ENCODE assay signal across 25 cellular contexts in the genomic region with DNA sequence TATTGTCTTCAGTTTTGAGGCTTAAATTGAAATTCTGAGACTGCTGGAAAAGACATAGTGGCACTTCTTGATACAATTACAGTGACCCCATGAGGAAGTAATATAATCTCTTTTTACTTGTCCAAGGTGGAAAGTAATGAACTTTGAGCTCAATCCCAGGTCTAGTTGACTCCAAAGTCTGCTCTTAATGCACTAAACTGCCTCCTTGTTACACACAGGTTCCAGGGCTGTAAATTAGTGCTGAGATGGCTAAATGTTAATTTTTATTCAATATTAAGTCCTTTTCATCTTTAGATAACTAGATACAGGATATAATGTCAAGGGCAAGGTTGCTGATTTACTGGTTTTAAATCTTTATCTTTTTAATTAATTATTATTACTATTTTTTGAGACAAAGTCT. TPM values are rescaled to one million over a fixed set of nuclear protein-coding genes. Genes with fewer than 3 reads are reported as not detected.
DNase-seq lines count a peak whose midpoint lies in the region; ATAC-seq, FAIRE-seq and TF ChIP-seq lines count a peak whose summit lies in the region.
"Had no signal": no experiment of that assay in that cellular context is flagged by ENCODE, and none has a peak within 500 bp of the region (broad histone marks: within the 10 kb centered on the region; RNA-seq: fewer than 3 reads in every experiment).

No MANE protein-coding gene starts in this region.

- peak overlapping the region; percentile 15 for H3K27ac Mint-ChIP-seq in activated naive CD8-positive, alpha-beta T cell treated with anti-CD3 and anti-CD28 coated beads, Interleukin-2, amount 10 ng/mL, durations not matched to agents 7 days and 5 days
- no peak overlapping the region for H3K27ac Mint-ChIP-seq in activated naive CD8-positive, alpha-beta T cell treated with anti-CD3 and anti-CD28 coated beads for 36 hours

- no peaks in the 10 kb centered on the region for H3K9me3 ChIP-seq in RWPE2 (ENCODE audit: severe bottlenecking)
- H3K9me3 ChIP-seq in transverse colon = no peaks in the 10 kb centered on the region
- H3K9me3 ChIP-seq: lower lobe of right lung, Peyer's patch, vagina had no signal

- no peaks in the 10 kb centered on the region for H3K9me3 Mint-ChIP-seq in activated naive CD8-positive, alpha-beta T cell treated with anti-CD3 and anti-CD28 coated beads, Interleukin-2, amount 10 ng/mL, durations not matched to agents 7 days and 5 days
- H3K9me3 Mint-ChIP-seq in activated naive CD8-positive, alpha-beta T cell treated with anti-CD3 and anti-CD28 coated beads for 36 hours = no peaks in the 10 kb centered on the region

- TF ChIP-seq CTCF in RWPE2 (IDR thresholded peaks at IDR 0.05; ENCODE audit: poor library complexity, severe bottlenecking) (no peak), transverse colon (IDR thresholded peaks at IDR 0.05) (no peak)

- FAIRE-seq in urothelium cell line (lab: Jason Lieb, UNC) = no peak
- FAIRE-seq: D721Med, H1 had no signal

- POLR2A ChIA-PET in activated naive CD8-positive, alpha-beta T cell treated with anti-CD3 and anti-CD28 coated beads, Interleukin-2, amount 10 ng/mL, durations not matched to agents 7 days and 5 days (lab: Charles Lee) = no interaction called here

- TF ChIP-seq POLR2A in transverse colon (IDR thresholded peaks at IDR 0.05) = no peak

- H3K4me3 Mint-ChIP-seq in activated naive CD8-positive, alpha-beta T cell treated with anti-CD3 and anti-CD28 coated beads, Interleukin-2, amount 10 ng/mL, durations not matched to agents 7 days and 5 days = no peak overlapping the region
- H3K4me3 Mint-ChIP-seq in activated naive CD8-positive, alpha-beta T cell treated with anti-CD3 and anti-CD28 coated beads for 36 hours = no peak overlapping the region

- peak overlapping the region; percentile 86 for H3K27ac ChIP-seq in RWPE2 (ENCODE audit: poor library complexity, severe bottlenecking)
- peak overlapping the region in 3 of 4 donors; percentile 59 to 73 (median 68) for H3K27ac ChIP-seq in transverse colon
- H3K27ac ChIP-seq: BLaER1 treated with 17β-estradiol and CSF1 and Interleukin-3, amounts not matched to agents 10 nM and 100 nM; KMS-11; lower lobe of right lung; skin epidermis; vagina had no signal

- peaks cover 21% of the 10 kb centered on the region for H3K36me3 ChIP-seq in RWPE2 (ENCODE audit: low read depth)
- no peaks in the 10 kb centered on the region for H3K36me3 ChIP-seq in transverse colon

- intact Hi-C loops in left colon (cut with DNase I, micrococcal nuclease) (no loop called here), transverse colon (cut with DNase I; ENCODE audit: low total_unique reads) (no loop called here)

- ATAC-seq in activated naive CD8-positive, alpha-beta T cell treated with anti-CD3 and anti-CD28 coated beads, Interleukin-2, amount 10 ng/mL, durations not matched to agents 7 days and 5 days (ENCODE audit: low read depth) = no peak
- ATAC-seq in RWPE2 (ENCODE audit: low read depth) = no peak
- peak; percentile 43 for ATAC-seq in left colon
- ATAC-seq: lower lobe of right lung had no signal

- H3K27me3 Mint-ChIP-seq in activated naive CD8-positive, alpha-beta T cell treated with anti-CD3 and anti-CD28 coated beads, Interleukin-2, amount 10 ng/mL, durations not matched to agents 7 days and 5 days = no peaks in the 10 kb centered on the region
- no peaks in the 10 kb centered on the region for H3K27me3 Mint-ChIP-seq in activated naive CD8-positive, alpha-beta T cell treated with anti-CD3 and anti-CD28 coated beads for 36 hours

- DNase-seq in activated naive CD8-positive, alpha-beta T cell treated with anti-CD3 and anti-CD28 coated beads, Interleukin-2, amount 10 ng/mL, durations not matched to agents 7 days and 5 days = no peak
- DNase-seq in activated naive CD8-positive, alpha-beta T cell treated with anti-CD3 and anti-CD28 coated beads for 36 hours = no peak
- DNase-seq in RWPE2 (ENCODE audit: low spot score) (no peak), left colon (no peak), transverse colon (no peak), urothelium cell line (ENCODE audit: low spot score) (no peak), COLO829 (ENCODE audit: low spot score) (no peak), NCI-H146 treated with DMSO at 0.1 percent for 48 hours (lab: John Stamatoyannopoulos, UW; ENCODE audit: unreplicated experiment) (no peak)
- DNase-seq: activated CD4-positive, alpha-beta T cell treated with anti-CD3 and anti-CD28 coated beads for 4 hours; activated effector memory CD4-positive, alpha-beta T cell treated with anti-CD3 and anti-CD28 coated beads, Interleukin-2, amount 50 U/mL, for 16 hours; amygdala; EL; lower lobe of right lung; NCI-H1694; NCI-H524 treated with DMSO at 0.1 percent for 48 hours; nucleus accumbens; Peyer's patch; stimulated activated CD4-positive, alpha-beta T cell treated with anti-CD3 and anti-CD28 coated beads, Interleukin-1b, Interleukin-23, amount 100 ng/mL, for 48 hours; substantia nigra had no signal

- in situ Hi-C loops in transverse colon (cut with MboI; ENCODE audit: low pct_ligation_motif_present in 1 of 4, low pct_unique_long_range_greater_than_20kb in 1 of 4, low sequenced_read_pairs in 3 of 4) = no loop called here

- H3K4me1 Mint-ChIP-seq in activated naive CD8-positive, alpha-beta T cell treated with anti-CD3 and anti-CD28 coated beads, Interleukin-2, amount 10 ng/mL, durations not matched to agents 7 days and 5 days = peaks cover 36% of the 10 kb centered on the region
- H3K4me1 Mint-ChIP-seq in activated naive CD8-positive, alpha-beta T cell treated with anti-CD3 and anti-CD28 coated beads for 36 hours = peaks cover 37% of the 10 kb centered on the region

- TF ChIP-seq EP300 in transverse colon (IDR thresholded peaks at IDR 0.05; ENCODE audit: low read depth) = no peak

- no peak overlapping the region for H3K4me3 ChIP-seq in RWPE2 (ENCODE audit: severe bottlenecking)
- H3K4me3 ChIP-seq in transverse colon = no peak overlapping the region
- H3K4me3 ChIP-seq: BLaER1 treated with 17β-estradiol and CSF1 and Interleukin-3, amounts not matched to agents 10 nM and 100 nM; lower lobe of right lung; Peyer's patch; skin epidermis; vagina had no signal

- no peaks in the 10 kb centered on the region for H3K27me3 ChIP-seq in RWPE2 (ENCODE audit: insufficient read depth, poor library complexity, severe bottlenecking)
- H3K27me3 ChIP-seq in transverse colon = no peaks in the 10 kb centered on the region
- H3K27me3 ChIP-seq: BLaER1 treated with 17β-estradiol and CSF1 and Interleukin-3, amounts not matched to agents 10 nM and 100 nM; Peyer's patch; vagina had no signal

- peaks cover 25% of the 10 kb centered on the region for H3K36me3 Mint-ChIP-seq in activated naive CD8-positive, alpha-beta T cell treated with anti-CD3 and anti-CD28 coated beads, Interleukin-2, amount 10 ng/mL, durations not matched to agents 7 days and 5 days
- peaks cover 20% of the 10 kb centered on the region for H3K36me3 Mint-ChIP-seq in activated naive CD8-positive, alpha-beta T cell treated with anti-CD3 and anti-CD28 coated beads for 36 hours

- H3K4me1 ChIP-seq in RWPE2 (ENCODE audit: insufficient read depth, poor library complexity, severe bottlenecking) (peaks cover 24% of the 10 kb centered on the region), transverse colon (peaks cover 0 to 72% (median 34%) of the 10 kb centered on the region in 4 donors)

RNA-seq across cellular contexts. Expression of a gene that starts 2.5 kb away (rescaled TPM):
- 10 to 100 TPM; 10.7 TPM for total RNA-seq in activated naive CD8-positive, alpha-beta T cell treated with anti-CD3 and anti-CD28 coated beads, Interleukin-2, amount 10 ng/mL, durations not matched to agents 7 days and 5 days
- total RNA-seq in activated naive CD8-positive, alpha-beta T cell treated with anti-CD3 and anti-CD28 coated beads for 36 hours = 10 to 100 TPM; 24.5 to 26.5 TPM
- total RNA-seq in left colon (10 to 100 TPM; 22.0 to 24.5 TPM), transverse colon (10 to 100 TPM in 2 of 4 donors, 1 to 10 TPM in 1, under 1 TPM in 1; 0.40 to 16.1 (median 11.4) TPM)

RNA-seq across cellular contexts. Expression of a gene that starts 39.0 kb away (rescaled TPM):
- 10 to 100 TPM; 31.3 to 33.6 TPM for total RNA-seq in activated naive CD8-positive, alpha-beta T cell treated with anti-CD3 and anti-CD28 coated beads, Interleukin-2, amount 10 ng/mL, durations not matched to agents 7 days and 5 days
- 10 to 100 TPM; 51.1 to 51.7 TPM for total RNA-seq in activated naive CD8-positive, alpha-beta T cell treated with anti-CD3 and anti-CD28 coated beads for 36 hours
- total RNA-seq in left colon = 10 to 100 TPM; 53.0 to 62.3 TPM
- 10 to 100 TPM; 36.8 to 50.1 (median 40.5) TPM for total RNA-seq in transverse colon

RNA-seq across cellular contexts. Expression of a gene that starts 54.8 kb away (rescaled TPM):
- 10 to 100 TPM; 56.1 TPM for total RNA-seq in activated naive CD8-positive, alpha-beta T cell treated with anti-CD3 and anti-CD28 coated beads, Interleukin-2, amount 10 ng/mL, durations not matched to agents 7 days and 5 days
- total RNA-seq in activated naive CD8-positive, alpha-beta T cell treated with anti-CD3 and anti-CD28 coated beads for 36 hours = 10 to 100 TPM; 66.3 to 66.8 TPM
- total RNA-seq in left colon (10 to 100 TPM; 43.6 to 47.6 TPM), transverse colon (10 to 100 TPM; 31.4 to 39.7 (median 37.2) TPM)
